In the genomic region with DNA sequence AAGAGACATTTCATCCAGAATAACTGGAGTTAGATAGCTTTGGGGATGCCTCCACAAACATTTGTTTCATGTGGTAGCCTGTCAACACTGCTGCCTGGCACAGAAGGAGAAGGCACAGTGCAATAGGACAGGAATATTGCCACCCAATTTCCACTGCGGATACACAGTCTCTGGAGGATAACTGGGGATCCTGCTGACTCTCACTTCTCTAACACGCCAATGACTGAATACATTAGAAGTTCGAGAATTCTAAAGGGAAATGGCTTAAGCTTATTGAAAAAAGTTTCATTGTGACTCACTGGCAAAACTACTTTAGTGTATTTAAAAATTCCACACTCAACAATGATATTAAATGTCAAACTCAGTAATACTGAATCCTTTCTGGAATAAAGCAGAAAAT, we compare ENCODE assay signal across 15 cellular contexts.
"Had no signal": no experiment of that assay in that cellular context is flagged by ENCODE, and none has a peak within 500 bp of the region (broad histone marks: within the 10 kb centered on the region; RNA-seq: fewer than 3 reads in every experiment).

No MANE protein-coding gene starts in this region.

- H3K27me3 Mint-ChIP-seq: activated CD8-positive, alpha-beta T cell treated with anti-CD3 and anti-CD28 coated beads for 36 hours; naive B cell had no signal

- H3K4me1 ChIP-seq: parathyroid adenoma had no signal

- H3K9me3 Mint-ChIP-seq: activated CD8-positive, alpha-beta T cell treated with anti-CD3 and anti-CD28 coated beads for 36 hours; activated T-cell treated with anti-CD3 and anti-CD28 coated beads, Interleukin-2, amount 50 U/mL, for 72 hours; naive B cell had no signal

- H3K27ac Mint-ChIP-seq: activated CD8-positive, alpha-beta T cell treated with anti-CD3 and anti-CD28 coated beads for 36 hours; activated T-cell treated with anti-CD3 and anti-CD28 coated beads, Interleukin-2, amount 50 U/mL, for 72 hours; naive B cell had no signal

- H3K27me3 ChIP-seq: gastroesophageal sphincter, upper lobe of left lung had no signal

- ATAC-seq: activated CD8-positive, alpha-beta T cell treated with anti-CD3 and anti-CD28 coated beads for 36 hours; activated T-cell treated with anti-CD3 and anti-CD28 coated beads, Interleukin-2, amount 50 U/mL, for 72 hours; gastroesophageal sphincter had no signal

- H3K4me3 ChIP-seq: coronary artery, gastroesophageal sphincter, lung, smooth muscle cell, upper lobe of left lung had no signal

- H3K4me3 Mint-ChIP-seq: activated CD8-positive, alpha-beta T cell treated with anti-CD3 and anti-CD28 coated beads for 36 hours; activated T-cell treated with anti-CD3 and anti-CD28 coated beads, Interleukin-2, amount 50 U/mL, for 72 hours had no signal

- H3K9me3 ChIP-seq: gastroesophageal sphincter, upper lobe of left lung had no signal

- H3K27ac ChIP-seq: coronary artery, gastroesophageal sphincter, parathyroid adenoma, upper lobe of left lung had no signal

- DNase-seq: activated CD8-positive, alpha-beta memory T cell treated with anti-CD3 and anti-CD28 coated beads, Interleukin-2, amount 50 U/mL, for 4 hours; activated CD8-positive, alpha-beta T cell treated with anti-CD3 and anti-CD28 coated beads for 36 hours; activated naive CD4-positive, alpha-beta T cell; activated T-cell treated with anti-CD3 and anti-CD28 coated beads, Interleukin-2, amount 50 U/mL, for 72 hours; caudate nucleus; effector CD8-positive, alpha-beta T cell; hippocampal formation; naive B cell; SW 1271; upper lobe of left lung had no signal

- H3K9ac ChIP-seq: parathyroid adenoma had no signal
